Comparison of ENCODE assay signal across 20 cellular contexts in the genomic region with DNA sequence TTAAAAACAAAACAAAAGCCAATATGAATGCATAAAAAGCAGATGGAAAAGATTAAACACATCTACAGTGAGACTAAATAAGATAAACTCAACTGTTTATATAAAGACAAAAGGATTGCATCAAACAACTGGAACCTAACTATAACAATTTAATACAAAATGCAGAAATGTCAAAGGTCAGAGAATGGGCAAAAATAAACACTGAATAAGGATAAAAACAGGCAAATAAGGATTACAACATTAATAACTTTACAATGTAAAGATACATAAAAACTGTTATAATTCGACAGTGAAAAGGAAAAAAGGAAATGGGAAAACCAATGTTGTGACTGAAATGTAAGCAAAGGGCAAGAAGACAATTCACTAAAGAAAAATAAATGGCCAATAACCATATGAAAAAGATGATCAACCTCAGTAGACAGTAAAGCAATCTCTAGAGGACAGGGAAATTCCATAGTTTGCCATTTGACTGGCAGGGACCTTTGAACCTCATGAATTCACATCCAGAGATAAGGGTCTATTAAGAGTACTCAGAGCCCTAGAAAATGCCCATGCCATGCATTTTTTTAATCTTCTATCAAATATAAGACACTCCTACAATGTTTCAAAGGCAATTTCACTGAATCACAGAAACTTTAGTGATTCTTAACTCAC.
A peak's percentile ranks its signal among the peaks of the same experiment; 100 is the strongest.
DNase-seq lines count a peak whose midpoint lies in the region; ATAC-seq and TF ChIP-seq lines count a peak whose summit lies in the region.
"Had no signal": no experiment of that assay in that cellular context is flagged by ENCODE, and none has a peak within 500 bp of the region (broad histone marks: within the 10 kb centered on the region; RNA-seq: fewer than 3 reads in every experiment).

No MANE protein-coding gene starts in this region.

- peak in 1 of 2 donors; percentile 53 for ATAC-seq in activated T-cell treated with anti-CD3 and anti-CD28 coated beads, Interleukin-2, amount 50 U/mL, for 72 hours (replicated peaks in 1 of 2)
- no peak for ATAC-seq in activated T-cell treated with anti-CD3 and anti-CD28 coated beads, Interleukin-2, amount 50 U/mL, for 4 hours
- peak; percentile 26 to 28 for ATAC-seq in stimulated activated naive B cell treated with anti-CD40 and anti-IgM and Interleukin-4, amounts not matched to agents 10 μg/mL and 1 μg/mL and 100 μg/mL, for 72 hours (replicated peaks)
- ATAC-seq in HG03108 (IDR thresholded peaks at IDR 0.05; ENCODE audit: unreplicated experiment): no peak
- ATAC-seq: WTC11 had no signal

- peaks cover 6 to 7% of the 10 kb centered on the region in 2 donors for H3K36me3 Mint-ChIP-seq in activated T-cell treated with anti-CD3 and anti-CD28 coated beads, Interleukin-2, amount 50 U/mL, for 72 hours (ENCODE audit: insufficient read depth in 2 of 2)
- peaks cover 25% of the 10 kb centered on the region for H3K36me3 Mint-ChIP-seq in activated T-cell treated with anti-CD3 and anti-CD28 coated beads, Interleukin-2, amount 50 U/mL, for 4 hours (ENCODE audit: insufficient read depth)
- peaks cover 27 to 51% of the 10 kb centered on the region in 2 donors for H3K36me3 Mint-ChIP-seq in stimulated activated naive B cell treated with anti-CD40 and anti-IgM and Interleukin-4, amounts not matched to agents 10 μg/mL and 1 μg/mL and 100 μg/mL, for 72 hours
- H3K36me3 Mint-ChIP-seq: WTC11 had no signal

- H3K27me3 Mint-ChIP-seq in activated T-cell treated with anti-CD3 and anti-CD28 coated beads, Interleukin-2, amount 50 U/mL, for 72 hours (ENCODE audit: low read depth): no peaks in the 10 kb centered on the region
- H3K27me3 Mint-ChIP-seq in activated T-cell treated with anti-CD3 and anti-CD28 coated beads, Interleukin-2, amount 50 U/mL, for 4 hours (ENCODE audit: low read depth): no peaks in the 10 kb centered on the region
- no peaks in the 10 kb centered on the region for H3K27me3 Mint-ChIP-seq in stimulated activated naive B cell treated with anti-CD40 and anti-IgM and Interleukin-4, amounts not matched to agents 10 μg/mL and 1 μg/mL and 100 μg/mL, for 72 hours
- H3K27me3 Mint-ChIP-seq: activated CD4-positive, alpha-beta memory T cell treated with anti-CD3 and anti-CD28 coated beads, Interleukin-2, amount 10 ng/mL, durations not matched to agents 7 days and 5 days; activated naive CD4-positive, alpha-beta T cell treated with anti-CD3 and anti-CD28 coated beads, Interleukin-2, amount 50 U/mL, for 24 hours; memory B cell had no signal

- no peak for DNase-seq in activated T-cell treated with anti-CD3 and anti-CD28 coated beads, Interleukin-2, amount 50 U/mL, for 72 hours
- DNase-seq in activated T-cell treated with anti-CD3 and anti-CD28 coated beads, Interleukin-2, amount 50 U/mL, for 4 hours: no peak
- DNase-seq in OCI-M1 (lab: John Stamatoyannopoulos, UW) (peak; percentile 50), fibroblast of villous mesenchyme (ENCODE audit: low read depth) (peak; percentile 42), NCI-H2171 (lab: John Stamatoyannopoulos, UW) (no peak), NCI-H1417 treated with DMSO at 0.1 percent for 48 hours (lab: John Stamatoyannopoulos, UW) (no peak)
- DNase-seq in stimulated activated naive B cell treated with anti-CD40 and anti-IgM and Interleukin-4, amounts not matched to agents 10 μg/mL and 1 μg/mL and 100 μg/mL, for 72 hours: no peak
- DNase-seq: activated CD4-positive, alpha-beta memory T cell treated with anti-CD3 and anti-CD28 coated beads, Interleukin-2, amount 10 ng/mL, durations not matched to agents 7 days and 5 days; activated T-cell treated with anti-CD3 and anti-CD28 coated beads, Interleukin-2, amount 50 U/mL, for 1 hour; hippocampal formation; NCI-H1105 treated with DMSO at 0.1 percent for 48 hours; NCI-H526 treated with DMSO at 0.1 percent for 48 hours; Right ventricle myocardium superior; stimulated activated CD4-positive, alpha-beta T cell treated with anti-CD3 and anti-CD28 coated beads, Interleukin-4, amount 100 ng/mL, for 24 hours had no signal

- no peak for TF ChIP-seq CTCF in fibroblast of villous mesenchyme (IDR thresholded peaks at IDR 0.05; ENCODE audit: insufficient read depth, low read depth, low read length)

- H3K27ac Mint-ChIP-seq in activated T-cell treated with anti-CD3 and anti-CD28 coated beads, Interleukin-2, amount 50 U/mL, for 72 hours: peak overlapping the region; percentile 67
- H3K27ac Mint-ChIP-seq in stimulated activated naive B cell treated with anti-CD40 and anti-IgM and Interleukin-4, amounts not matched to agents 10 μg/mL and 1 μg/mL and 100 μg/mL, for 72 hours: peak overlapping the region; percentile 78
- H3K27ac Mint-ChIP-seq: activated CD4-positive, alpha-beta memory T cell treated with anti-CD3 and anti-CD28 coated beads, Interleukin-2, amount 10 ng/mL, durations not matched to agents 7 days and 5 days; activated naive CD4-positive, alpha-beta T cell treated with anti-CD3 and anti-CD28 coated beads, Interleukin-2, amount 50 U/mL, for 24 hours; T-helper 1 cell treated with Interleukin-12 subunit alpha and Interleukin-12 subunit beta and Interleukin-4 antibody, amounts not matched to agents 30 μg/mL and 1 μg/mL, for 36 hours; WTC11 had no signal

- H3K9me3 Mint-ChIP-seq in activated T-cell treated with anti-CD3 and anti-CD28 coated beads, Interleukin-2, amount 50 U/mL, for 72 hours: no peaks in the 10 kb centered on the region
- no peaks in the 10 kb centered on the region for H3K9me3 Mint-ChIP-seq in activated T-cell treated with anti-CD3 and anti-CD28 coated beads, Interleukin-2, amount 50 U/mL, for 4 hours
- H3K9me3 Mint-ChIP-seq in stimulated activated naive B cell treated with anti-CD40 and anti-IgM and Interleukin-4, amounts not matched to agents 10 μg/mL and 1 μg/mL and 100 μg/mL, for 72 hours: peaks cover 0 to 3% of the 10 kb centered on the region in 2 donors
- H3K9me3 Mint-ChIP-seq: activated naive CD4-positive, alpha-beta T cell treated with anti-CD3 and anti-CD28 coated beads, Interleukin-2, amount 50 U/mL, for 24 hours; memory B cell; T-helper 1 cell treated with Interleukin-12 subunit alpha and Interleukin-12 subunit beta and Interleukin-4 antibody, amounts not matched to agents 30 μg/mL and 1 μg/mL, for 36 hours; WTC11 had no signal

- no peak overlapping the region for H3K4me3 ChIP-seq in fibroblast of villous mesenchyme (ENCODE audit: low read depth, low read length)
- H3K4me3 ChIP-seq: BLaER1 had no signal

- peaks cover 53% of the 10 kb centered on the region for H3K4me1 Mint-ChIP-seq in activated T-cell treated with anti-CD3 and anti-CD28 coated beads, Interleukin-2, amount 50 U/mL, for 72 hours (ENCODE audit: low read depth)
- H3K4me1 Mint-ChIP-seq in activated T-cell treated with anti-CD3 and anti-CD28 coated beads, Interleukin-2, amount 50 U/mL, for 4 hours (ENCODE audit: low read depth): peaks cover 46% of the 10 kb centered on the region
- H3K4me1 Mint-ChIP-seq in stimulated activated naive B cell treated with anti-CD40 and anti-IgM and Interleukin-4, amounts not matched to agents 10 μg/mL and 1 μg/mL and 100 μg/mL, for 72 hours: peaks cover 52 to 91% of the 10 kb centered on the region in 2 donors

- peak overlapping the region in 1 of 2 donors; percentile 48 for H3K4me3 Mint-ChIP-seq in activated T-cell treated with anti-CD3 and anti-CD28 coated beads, Interleukin-2, amount 50 U/mL, for 72 hours
- H3K4me3 Mint-ChIP-seq in activated T-cell treated with anti-CD3 and anti-CD28 coated beads, Interleukin-2, amount 50 U/mL, for 4 hours: no peak overlapping the region
- peak overlapping the region; percentile 33 to 40 for H3K4me3 Mint-ChIP-seq in stimulated activated naive B cell treated with anti-CD40 and anti-IgM and Interleukin-4, amounts not matched to agents 10 μg/mL and 1 μg/mL and 100 μg/mL, for 72 hours
- H3K4me3 Mint-ChIP-seq: activated CD4-positive, alpha-beta memory T cell treated with anti-CD3 and anti-CD28 coated beads, Interleukin-2, amount 10 ng/mL, durations not matched to agents 7 days and 5 days; activated naive CD4-positive, alpha-beta T cell treated with anti-CD3 and anti-CD28 coated beads, Interleukin-2, amount 50 U/mL, for 24 hours; memory B cell; T-helper 1 cell treated with Interleukin-12 subunit alpha and Interleukin-12 subunit beta and Interleukin-4 antibody, amounts not matched to agents 30 μg/mL and 1 μg/mL, for 36 hours; WTC11 had no signal

Comparison
In these comparisons a context has a peak if more than half of its experiments do, and no peak if none do; other contexts are left out.
1. ATAC-seq: peak in stimulated activated naive B cell treated with anti-CD40 and anti-IgM and Interleukin-4, amounts not matched to agents 10 μg/mL and 1 μg/mL and 100 μg/mL, for 72 hours (2 of 2); none in activated T-cell treated with anti-CD3 and anti-CD28 coated beads, Interleukin-2, amount 50 U/mL, for 4 hours (0 of 2) and HG03108 (single experiment).
2. DNase-seq: peak in OCI-M1 (single experiment) and fibroblast of villous mesenchyme (single experiment); none in activated T-cell treated with anti-CD3 and anti-CD28 coated beads, Interleukin-2, amount 50 U/mL, for 72 hours (0 of 2), activated T-cell treated with anti-CD3 and anti-CD28 coated beads, Interleukin-2, amount 50 U/mL, for 4 hours (single experiment), stimulated activated naive B cell treated with anti-CD40 and anti-IgM and Interleukin-4, amounts not matched to agents 10 μg/mL and 1 μg/mL and 100 μg/mL, for 72 hours (single experiment), NCI-H2171 (single experiment) and NCI-H1417 treated with DMSO at 0.1 percent for 48 hours (single experiment).